1 cellular context compared by ENCODE assay signal in genomic region chr4:11469900-11470708, GRCh38.
TF ChIP-seq lines count a peak whose summit lies in the region.

No MANE protein-coding gene starts in this region.

TF ChIP-seq in HepG2, 621 proteins besides CTCF, POLR2A, EP300 and RAD21:
- no peak for TF ChIP-seq ZNF572 (CRISPR knock-in tag; IDR thresholded peaks at IDR 0.05)
- no peak for TF ChIP-seq FOXK1 (CRISPR knock-in tag; IDR thresholded peaks at IDR 0.05; ENCODE audit: borderline replicate concordance, low read depth)
- no peak for TF ChIP-seq FOXO1 (CRISPR knock-in tag; IDR thresholded peaks at IDR 0.05)
- TF ChIP-seq ZNF841 (CRISPR knock-in tag; IDR thresholded peaks at IDR 0.05; ENCODE audit: borderline replicate concordance), result no peak
- no peak for TF ChIP-seq ZNF563 (CRISPR knock-in tag; IDR thresholded peaks at IDR 0.05)
- TF ChIP-seq MED1 (CRISPR knock-in tag; IDR thresholded peaks at IDR 0.05), result no peak
